In genomic region chr4:99028187-99028586, GRCh38 we compare ENCODE assay signal across 11 cellular contexts. TPM values are rescaled to one million over a fixed set of nuclear protein-coding genes. Genes with fewer than 3 reads are reported as not detected.
DNase-seq lines count a peak whose midpoint lies in the region; ATAC-seq, FAIRE-seq and TF ChIP-seq lines count a peak whose summit lies in the region.
"Had no signal": no experiment of that assay in that cellular context is flagged by ENCODE, and none has a peak within 500 bp of the region (broad histone marks: within the 10 kb centered on the region; RNA-seq: fewer than 3 reads in every experiment).

No MANE protein-coding gene starts in this region.

- TF ChIP-seq CTCF in left lung (IDR thresholded peaks at IDR 0.05) (no peak), RWPE1 (conservative IDR thresholded peaks at IDR 0.05; ENCODE audit: low read depth) (no peak)

- DNase-seq in EL (peak; percentile 62), RCC 7860 (ENCODE audit: low spot score) (peak; percentile 59), left lung (no peak), NCI-H1436 (lab: John Stamatoyannopoulos, UW) (no peak), C1 segment of cervical spinal cord (lab: John Stamatoyannopoulos, UW) (no peak), RWPE1 (ENCODE audit: low spot score) (no peak)
- DNase-seq: glutamatergic neuron, NCI-H1417 treated with DMSO at 0.1 percent for 48 hours, right cardiac atrium had no signal

- peak; percentile 67 for ATAC-seq in GM21423 (IDR thresholded peaks at IDR 0.05; ENCODE audit: unreplicated experiment)
- peak; percentile 17 for ATAC-seq in left lung
- ATAC-seq in GM19035 (IDR thresholded peaks at IDR 0.05; ENCODE audit: unreplicated experiment), result no peak
- ATAC-seq: right cardiac atrium had no signal

- no peak overlapping the region for H3K4me3 ChIP-seq in left lung

- peaks cover 0 to 3% of the 10 kb centered on the region in 2 donors for H3K36me3 ChIP-seq in left lung

- no peaks in the 10 kb centered on the region for H3K4me1 ChIP-seq in left lung

- intact Hi-C loops in left lung (cut with DNase I), result no loop called here

- no peaks in the 10 kb centered on the region for H3K9me3 ChIP-seq in left lung

- FAIRE-seq in RCC 7860 (lab: Jason Lieb, UNC), result peak; percentile 88

- CTCF ChIA-PET in RWPE1 (lab: Yijun Ruan, JAX), result interaction anchor here (1.2 kb wide), 1 partner anchor 33 kb away, joined by 3 read pairs; the partner anchor contains the start of gene METAP1

- POLR2A ChIA-PET in RWPE1 (lab: Yijun Ruan, JAX; ENCODE audit: low non-redundant PET), result no interaction called here

- no peaks in the 10 kb centered on the region for H3K27me3 ChIP-seq in left lung

- no peak overlapping the region for H3K27ac ChIP-seq in left lung
- no peak overlapping the region for H3K27ac ChIP-seq in RWPE1

RNA-seq across cellular contexts. Expression of gene METAP1, which starts 32.7 kb away (rescaled TPM):
- 10 to 100 TPM; 31.5 to 42.8 TPM for total RNA-seq in left lung

Comparison
In these comparisons a context has a peak if more than half of its experiments do, and no peak if none do; other contexts are left out.
1. DNase-seq: peak in EL (single experiment) and RCC 7860 (single experiment); none in left lung (0 of 2), NCI-H1436 (single experiment), C1 segment of cervical spinal cord (0 of 14) and RWPE1 (single experiment).